In genomic region chr20:57718490-57719009, GRCh38 we compare ENCODE assay signal across 1 cellular context.
TF ChIP-seq lines count a peak whose summit lies in the region.

No MANE protein-coding gene starts in this region.

TF ChIP-seq in K562, 482 proteins besides CTCF, POLR2A, EP300 and RAD21 (continued from another document):
- TF ChIP-seq VEZF1 (CRISPR knock-in tag; IDR thresholded peaks at IDR 0.05) (peak; percentile 94), RB1 (IDR thresholded peaks at IDR 0.05; ENCODE audit: low read depth) (no peak), TBL1XR1 (IDR thresholded peaks at IDR 0.05; ENCODE audit: low read length in 2 of 2) (peak in 1 of 2 experiments; percentile 46; a peak in 1 of 4 replicates), NFYB (IDR thresholded peaks at IDR 0.05; ENCODE audit: extremely low read depth, insufficient read length) (peak; percentile 95), SIN3A (IDR thresholded peaks at IDR 0.05; ENCODE audit: borderline replicate concordance in 2 of 2, control insufficient read depth in 1 of 2, low read depth in 2 of 2, low read length in 2 of 2) (0 out of 4 replicates have a peak, but pooled peaks of 1 of the 2 experiments have one; percentile 49), ZBTB12 (CRISPR knock-in tag; IDR thresholded peaks at IDR 0.05) (peak; percentile 88), E2F6 (IDR thresholded peaks at IDR 0.05; ENCODE audit: borderline replicate concordance in 1 of 2, extremely low read depth in 1 of 2, insufficient read depth in 1 of 2, insufficient read length in 1 of 2, low read depth in 1 of 2, low read length in 1 of 2, poor library complexity in 1 of 2, severe bottlenecking in 1 of 2) (peak; percentile 72 to 90), FOS (IDR thresholded peaks at IDR 0.05; ENCODE audit: extremely low read depth, insufficient read length) (peak; percentile 98)
